1 cellular context compared by ENCODE assay signal in genomic region chr3:129603561-129603942, GRCh38.
TF ChIP-seq lines count a peak whose summit lies in the region.

No MANE protein-coding gene starts in this region.

TF ChIP-seq in HCT116, 20 proteins besides CTCF, POLR2A, EP300 and RAD21 (continued from another document):
- TF ChIP-seq POLR2AphosphoS5 (IDR thresholded peaks at IDR 0.05; ENCODE audit: low read depth, low read length) = no peak
